ENCODE assay signal across 1 cellular context in the genomic region with DNA sequence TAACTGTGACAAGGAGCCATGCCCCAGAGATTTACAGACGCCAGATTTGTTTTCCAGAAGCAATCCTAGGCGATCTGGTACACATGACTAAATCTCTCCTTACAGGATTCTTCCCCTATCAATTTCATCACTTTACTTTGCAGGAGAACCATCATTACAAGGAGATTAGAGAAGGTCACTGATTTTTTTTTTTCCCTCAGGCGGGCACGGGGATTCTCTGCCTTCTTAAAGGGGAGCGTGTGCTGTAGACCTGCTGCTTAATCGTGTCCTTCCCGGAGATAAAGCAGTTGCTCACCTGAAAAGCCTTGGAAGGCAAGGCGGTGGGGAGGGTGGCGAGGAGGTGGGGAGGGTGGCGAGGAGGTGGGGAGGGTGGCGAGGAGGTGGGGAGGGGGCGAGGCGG.
TF ChIP-seq lines count a peak whose summit lies in the region.

No MANE protein-coding gene starts in this region.

TF ChIP-seq in WTC11, 78 proteins besides CTCF, POLR2A, EP300 and RAD21 (continued from another document):
- TF ChIP-seq, protein P1, sequence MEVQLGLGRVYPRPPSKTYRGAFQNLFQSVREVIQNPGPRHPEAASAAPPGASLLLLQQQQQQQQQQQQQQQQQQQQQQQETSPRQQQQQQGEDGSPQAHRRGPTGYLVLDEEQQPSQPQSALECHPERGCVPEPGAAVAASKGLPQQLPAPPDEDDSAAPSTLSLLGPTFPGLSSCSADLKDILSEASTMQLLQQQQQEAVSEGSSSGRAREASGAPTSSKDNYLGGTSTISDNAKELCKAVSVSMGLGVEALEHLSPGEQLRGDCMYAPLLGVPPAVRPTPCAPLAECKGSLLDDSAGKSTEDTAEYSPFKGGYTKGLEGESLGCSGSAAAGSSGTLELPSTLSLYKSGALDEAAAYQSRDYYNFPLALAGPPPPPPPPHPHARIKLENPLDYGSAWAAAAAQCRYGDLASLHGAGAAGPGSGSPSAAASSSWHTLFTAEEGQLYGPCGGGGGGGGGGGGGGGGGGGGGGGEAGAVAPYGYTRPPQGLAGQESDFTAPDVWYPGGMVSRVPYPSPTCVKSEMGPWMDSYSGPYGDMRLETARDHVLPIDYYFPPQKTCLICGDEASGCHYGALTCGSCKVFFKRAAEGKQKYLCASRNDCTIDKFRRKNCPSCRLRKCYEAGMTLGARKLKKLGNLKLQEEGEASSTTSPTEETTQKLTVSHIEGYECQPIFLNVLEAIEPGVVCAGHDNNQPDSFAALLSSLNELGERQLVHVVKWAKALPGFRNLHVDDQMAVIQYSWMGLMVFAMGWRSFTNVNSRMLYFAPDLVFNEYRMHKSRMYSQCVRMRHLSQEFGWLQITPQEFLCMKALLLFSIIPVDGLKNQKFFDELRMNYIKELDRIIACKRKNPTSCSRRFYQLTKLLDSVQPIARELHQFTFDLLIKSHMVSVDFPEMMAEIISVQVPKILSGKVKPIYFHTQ (CRISPR knock-in tag; IDR thresholded peaks at IDR 0.05), result no peak
- TF ChIP-seq, protein P2, sequence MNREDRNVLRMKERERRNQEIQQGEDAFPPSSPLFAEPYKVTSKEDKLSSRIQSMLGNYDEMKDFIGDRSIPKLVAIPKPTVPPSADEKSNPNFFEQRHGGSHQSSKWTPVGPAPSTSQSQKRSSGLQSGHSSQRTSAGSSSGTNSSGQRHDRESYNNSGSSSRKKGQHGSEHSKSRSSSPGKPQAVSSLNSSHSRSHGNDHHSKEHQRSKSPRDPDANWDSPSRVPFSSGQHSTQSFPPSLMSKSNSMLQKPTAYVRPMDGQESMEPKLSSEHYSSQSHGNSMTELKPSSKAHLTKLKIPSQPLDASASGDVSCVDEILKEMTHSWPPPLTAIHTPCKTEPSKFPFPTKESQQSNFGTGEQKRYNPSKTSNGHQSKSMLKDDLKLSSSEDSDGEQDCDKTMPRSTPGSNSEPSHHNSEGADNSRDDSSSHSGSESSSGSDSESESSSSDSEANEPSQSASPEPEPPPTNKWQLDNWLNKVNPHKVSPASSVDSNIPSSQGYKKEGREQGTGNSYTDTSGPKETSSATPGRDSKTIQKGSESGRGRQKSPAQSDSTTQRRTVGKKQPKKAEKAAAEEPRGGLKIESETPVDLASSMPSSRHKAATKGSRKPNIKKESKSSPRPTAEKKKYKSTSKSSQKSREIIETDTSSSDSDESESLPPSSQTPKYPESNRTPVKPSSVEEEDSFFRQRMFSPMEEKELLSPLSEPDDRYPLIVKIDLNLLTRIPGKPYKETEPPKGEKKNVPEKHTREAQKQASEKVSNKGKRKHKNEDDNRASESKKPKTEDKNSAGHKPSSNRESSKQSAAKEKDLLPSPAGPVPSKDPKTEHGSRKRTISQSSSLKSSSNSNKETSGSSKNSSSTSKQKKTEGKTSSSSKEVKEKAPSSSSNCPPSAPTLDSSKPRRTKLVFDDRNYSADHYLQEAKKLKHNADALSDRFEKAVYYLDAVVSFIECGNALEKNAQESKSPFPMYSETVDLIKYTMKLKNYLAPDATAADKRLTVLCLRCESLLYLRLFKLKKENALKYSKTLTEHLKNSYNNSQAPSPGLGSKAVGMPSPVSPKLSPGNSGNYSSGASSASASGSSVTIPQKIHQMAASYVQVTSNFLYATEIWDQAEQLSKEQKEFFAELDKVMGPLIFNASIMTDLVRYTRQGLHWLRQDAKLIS (CRISPR knock-in tag; IDR thresholded peaks at IDR 0.05; ENCODE audit: borderline replicate concordance), result no peak
- TF ChIP-seq ZNF232 (CRISPR knock-in tag; IDR thresholded peaks at IDR 0.05) (no peak), FOXJ3 (CRISPR knock-in tag; IDR thresholded peaks at IDR 0.05; ENCODE audit: borderline replicate concordance) (no peak), JUN (CRISPR knock-in tag; IDR thresholded peaks at IDR 0.05) (no peak)
- TF ChIP-seq, protein P3, sequence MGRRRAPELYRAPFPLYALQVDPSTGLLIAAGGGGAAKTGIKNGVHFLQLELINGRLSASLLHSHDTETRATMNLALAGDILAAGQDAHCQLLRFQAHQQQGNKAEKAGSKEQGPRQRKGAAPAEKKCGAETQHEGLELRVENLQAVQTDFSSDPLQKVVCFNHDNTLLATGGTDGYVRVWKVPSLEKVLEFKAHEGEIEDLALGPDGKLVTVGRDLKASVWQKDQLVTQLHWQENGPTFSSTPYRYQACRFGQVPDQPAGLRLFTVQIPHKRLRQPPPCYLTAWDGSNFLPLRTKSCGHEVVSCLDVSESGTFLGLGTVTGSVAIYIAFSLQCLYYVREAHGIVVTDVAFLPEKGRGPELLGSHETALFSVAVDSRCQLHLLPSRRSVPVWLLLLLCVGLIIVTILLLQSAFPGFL (CRISPR knock-in tag; IDR thresholded peaks at IDR 0.05; ENCODE audit: borderline replicate concordance), result no peak
TF ChIP-seq in WTC11: peak in this region for 0.
